11 cellular contexts compared by ENCODE assay signal in the genomic region with DNA sequence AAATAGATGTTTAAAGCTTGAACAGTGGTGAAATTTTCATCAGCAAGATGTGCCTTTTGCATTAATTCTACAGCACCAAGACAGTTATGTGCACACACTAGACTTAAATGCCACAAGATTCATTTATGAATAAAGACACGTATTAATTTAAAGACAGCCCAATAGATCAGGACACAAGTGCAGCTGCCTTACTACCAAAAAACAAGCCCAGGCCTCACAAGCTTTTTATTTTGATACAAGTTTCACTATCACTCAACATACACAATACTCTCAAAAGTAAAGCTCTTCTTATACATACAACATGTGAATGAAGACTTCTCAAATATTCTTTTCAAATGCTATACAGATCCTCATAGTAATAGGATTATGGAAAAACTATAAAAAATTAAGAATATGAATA. TPM values are rescaled to one million over a fixed set of nuclear protein-coding genes. Genes with fewer than 3 reads are reported as not detected.
DNase-seq lines count a peak whose midpoint lies in the region; ATAC-seq and TF ChIP-seq lines count a peak whose summit lies in the region.
"Had no signal": no experiment of that assay in that cellular context is flagged by ENCODE, and none has a peak within 500 bp of the region (broad histone marks: within the 10 kb centered on the region; RNA-seq: fewer than 3 reads in every experiment).

No MANE protein-coding gene starts in this region.

- peak; percentile 55 for DNase-seq in activated CD4-positive, alpha-beta T cell treated with anti-CD3 and anti-CD28 coated beads, Interleukin-2, amount 10 ng/mL, durations not matched to agents 24 days and 14 days
- no peak for DNase-seq in activated CD4-positive, alpha-beta T cell treated with anti-CD3 and anti-CD28 coated beads, Interleukin-2, amount 50 U/mL, for 1 hour
- DNase-seq in NAMALWA (ENCODE audit: low spot score): peak; percentile 38
- DNase-seq in central memory CD8-positive, alpha-beta T cell (ENCODE audit: low spot score in 2 of 2): no peak
- peak; percentile 51 for DNase-seq in osteoblast (ENCODE audit: insufficient read length, low spot score, missing footprints)
- no peak for DNase-seq in coronary artery (ENCODE audit: low spot score)
- DNase-seq in HuH-7 (ENCODE audit: low spot score): no peak
- DNase-seq in stimulated activated CD4-positive, alpha-beta T cell treated with anti-CD3 and anti-CD28 coated beads, Interleukin-1b, Interleukin-23, amount 100 ng/mL, for 48 hours: no peak
- DNase-seq: KG1 had no signal

- peak overlapping the region; percentile 83 for H3K4me2 ChIP-seq in osteoblast (ENCODE audit: insufficient read depth, low read length)

- H3K27me3 Mint-ChIP-seq in activated CD4-positive, alpha-beta T cell treated with anti-CD3 and anti-CD28 coated beads, Interleukin-2, amount 10 ng/mL, durations not matched to agents 24 days and 14 days: no peaks in the 10 kb centered on the region
- H3K27me3 Mint-ChIP-seq in central memory CD8-positive, alpha-beta T cell: no peaks in the 10 kb centered on the region

- H3K4me3 ChIP-seq in osteoblast (ENCODE audit: insufficient read depth, low read length) (no peak overlapping the region), coronary artery (no peak overlapping the region)

- H3K36me3 ChIP-seq in osteoblast (ENCODE audit: insufficient read depth, low read length): no peaks in the 10 kb centered on the region
- H3K36me3 ChIP-seq: vagina had no signal

- H3K27ac Mint-ChIP-seq in activated CD4-positive, alpha-beta T cell treated with anti-CD3 and anti-CD28 coated beads, Interleukin-2, amount 10 ng/mL, durations not matched to agents 24 days and 14 days: no peak overlapping the region
- no peak overlapping the region for H3K27ac Mint-ChIP-seq in central memory CD8-positive, alpha-beta T cell (ENCODE audit: low read depth)

- ATAC-seq in central memory CD8-positive, alpha-beta T cell (replicated peaks; ENCODE audit: extremely low read depth, poor library complexity, severe bottlenecking): no peak
- ATAC-seq: Right ventricle myocardium inferior had no signal

- H3K9me3 Mint-ChIP-seq in activated CD4-positive, alpha-beta T cell treated with anti-CD3 and anti-CD28 coated beads, Interleukin-2, amount 10 ng/mL, durations not matched to agents 24 days and 14 days: no peaks in the 10 kb centered on the region
- no peaks in the 10 kb centered on the region for H3K9me3 Mint-ChIP-seq in central memory CD8-positive, alpha-beta T cell

- H3K4me1 ChIP-seq in osteoblast (ENCODE audit: insufficient read depth, low read length): peaks cover 11% of the 10 kb centered on the region

- H3K79me2 ChIP-seq in osteoblast (ENCODE audit: insufficient read depth, low read length): peaks cover 71% of the 10 kb centered on the region

- H3K36me3 Mint-ChIP-seq in activated CD4-positive, alpha-beta T cell treated with anti-CD3 and anti-CD28 coated beads, Interleukin-2, amount 10 ng/mL, durations not matched to agents 24 days and 14 days (ENCODE audit: low read depth): no peaks in the 10 kb centered on the region
- peaks cover 16% of the 10 kb centered on the region for H3K36me3 Mint-ChIP-seq in central memory CD8-positive, alpha-beta T cell (ENCODE audit: insufficient read depth)

- H4K20me1 ChIP-seq in osteoblast (ENCODE audit: insufficient read depth, low read length): peaks cover 13% of the 10 kb centered on the region

- no peak overlapping the region for H2AFZ ChIP-seq in osteoblast (ENCODE audit: low read length)

- TF ChIP-seq CTCF in osteoblast (IDR thresholded peaks at IDR 0.05; ENCODE audit: extremely low read depth, low read depth, low read length): no peak
- TF ChIP-seq CTCF in coronary artery (IDR thresholded peaks at IDR 0.05): no peak

- peaks cover 32% of the 10 kb centered on the region for H3K4me1 Mint-ChIP-seq in activated CD4-positive, alpha-beta T cell treated with anti-CD3 and anti-CD28 coated beads, Interleukin-2, amount 10 ng/mL, durations not matched to agents 24 days and 14 days
- peaks cover 45% of the 10 kb centered on the region for H3K4me1 Mint-ChIP-seq in central memory CD8-positive, alpha-beta T cell

- no peaks in the 10 kb centered on the region for H3K9me3 ChIP-seq in osteoblast (ENCODE audit: low read depth, low read length)
- H3K9me3 ChIP-seq: vagina had no signal

- H3K4me3 Mint-ChIP-seq in activated CD4-positive, alpha-beta T cell treated with anti-CD3 and anti-CD28 coated beads, Interleukin-2, amount 10 ng/mL, durations not matched to agents 24 days and 14 days: peak overlapping the region; percentile 54
- peak overlapping the region; percentile 36 for H3K4me3 Mint-ChIP-seq in central memory CD8-positive, alpha-beta T cell

- intact Hi-C loops in activated CD4-positive, alpha-beta T cell treated with anti-CD3 and anti-CD28 coated beads, Interleukin-2, amount 10 ng/mL, durations not matched to agents 24 days and 14 days (cut with micrococcal nuclease): loop anchor here (5.0 to 10.0 kb wide), 4 partner anchors 676 to 992 kb away; a partner anchor contains a TSS

- H3K27ac ChIP-seq in osteoblast (ENCODE audit: low read depth, low read length) (no peak overlapping the region), coronary artery (no peak overlapping the region)

- H3K27me3 ChIP-seq in osteoblast (ENCODE audit: insufficient read depth, low read length): no peaks in the 10 kb centered on the region
- H3K27me3 ChIP-seq: vagina had no signal

RNA-seq across cellular contexts. Expression of a gene that starts 2.4 kb away (rescaled TPM):
- 39.1 and 40.0 TPM in 2 replicates for total RNA-seq in activated CD4-positive, alpha-beta T cell treated with anti-CD3 and anti-CD28 coated beads, Interleukin-2, amount 10 ng/mL, durations not matched to agents 24 days and 14 days
- 115 and 121 TPM in 2 replicates for total RNA-seq in osteoblast

Comparison
In these comparisons a context has a peak if more than half of its experiments do, and no peak if none do; other contexts are left out.
1. DNase-seq: peak in activated CD4-positive, alpha-beta T cell treated with anti-CD3 and anti-CD28 coated beads, Interleukin-2, amount 10 ng/mL, durations not matched to agents 24 days and 14 days (single experiment), NAMALWA (single experiment) and osteoblast (single experiment); none in activated CD4-positive, alpha-beta T cell treated with anti-CD3 and anti-CD28 coated beads, Interleukin-2, amount 50 U/mL, for 1 hour (single experiment), central memory CD8-positive, alpha-beta T cell (0 of 2), coronary artery (single experiment), HuH-7 (single experiment) and stimulated activated CD4-positive, alpha-beta T cell treated with anti-CD3 and anti-CD28 coated beads, Interleukin-1b, Interleukin-23, amount 100 ng/mL, for 48 hours (single experiment).